Comparison of ENCODE assay signal across 9 cellular contexts in the genomic region with DNA sequence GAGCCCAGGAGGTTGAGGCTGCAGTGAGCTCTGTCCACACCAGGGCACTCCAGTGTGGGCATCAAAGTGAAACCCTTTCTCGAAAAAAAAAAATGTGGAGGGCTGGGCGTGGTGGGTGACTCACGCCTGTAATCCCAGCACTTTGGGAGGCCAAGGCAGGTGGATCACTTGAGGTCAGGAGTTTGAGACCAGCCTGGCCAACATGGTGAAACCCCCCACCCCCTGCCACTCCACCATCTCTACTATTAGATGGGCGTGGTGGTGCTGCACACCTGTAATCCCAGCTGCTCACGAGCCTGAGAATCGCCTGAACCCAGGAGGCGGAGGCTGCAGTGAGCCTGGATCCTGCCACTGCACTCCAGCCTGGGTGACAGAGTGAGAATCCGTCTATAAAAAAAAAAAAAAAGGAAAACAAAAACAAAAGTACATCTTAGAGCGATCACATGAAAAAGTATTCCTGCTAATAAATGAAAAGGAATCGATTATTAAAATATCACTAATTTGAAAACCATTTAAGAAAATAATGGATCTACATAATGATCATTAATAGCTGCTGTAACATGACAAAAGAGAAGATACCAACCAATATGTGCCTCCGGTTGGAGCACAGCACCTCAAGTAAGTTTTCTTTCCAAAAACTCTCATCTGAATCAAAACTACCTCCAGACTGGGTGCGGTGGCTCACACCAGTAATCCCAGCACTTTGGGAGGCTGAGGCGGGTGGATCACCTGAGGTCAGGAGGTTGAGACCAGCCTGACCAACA. TPM values are rescaled to one million over a fixed set of nuclear protein-coding genes. Genes with fewer than 3 reads are reported as not detected.
A peak's percentile ranks its signal among the peaks of the same experiment; 100 is the strongest.
DNase-seq lines count a peak whose midpoint lies in the region; ATAC-seq and TF ChIP-seq lines count a peak whose summit lies in the region.
"Had no signal": no experiment of that assay in that cellular context is flagged by ENCODE, and none has a peak within 500 bp of the region (broad histone marks: within the 10 kb centered on the region; RNA-seq: fewer than 3 reads in every experiment).

No MANE protein-coding gene starts in this region.

- H3K9ac ChIP-seq in iPS-18a (ENCODE audit: low read length): no peak overlapping the region

- no peak for ATAC-seq in omental fat pad (ENCODE audit: low FRiP score)

- H3K4me1 ChIP-seq in iPS-18a (ENCODE audit: control insufficient read depth, low read depth, low read length): peaks cover 53% of the 10 kb centered on the region
- peaks cover 29 to 76% (median 63%) of the 10 kb centered on the region in 4 donors for H3K4me1 ChIP-seq in transverse colon

- TF ChIP-seq EP300 in transverse colon (IDR thresholded peaks at IDR 0.05; ENCODE audit: low read depth): no peak

- in situ Hi-C loops in transverse colon (cut with MboI; ENCODE audit: low pct_ligation_motif_present in 1 of 4, low pct_unique_long_range_greater_than_20kb in 1 of 4, low sequenced_read_pairs in 3 of 4): no loop called here

- no peak for DNase-seq in activated naive CD4-positive, alpha-beta T cell treated with anti-CD3 and anti-CD28 coated beads, Interleukin-2, amount 10 ng/mL, durations not matched to agents 7 days and 5 days
- DNase-seq in activated naive CD4-positive, alpha-beta T cell (lab: John Stamatoyannopoulos, UW): no peak
- no peak for DNase-seq in RWPE1 (ENCODE audit: low spot score)
- no peak for DNase-seq in transverse colon
- DNase-seq in AG08395 (ENCODE audit: low spot score): no peak
- DNase-seq in GM20000 (ENCODE audit: low spot score): no peak
- no peak for DNase-seq in omental fat pad (ENCODE audit: low spot score)

- no peaks in the 10 kb centered on the region for H3K27me3 ChIP-seq in iPS-18a (ENCODE audit: control insufficient read depth, insufficient read depth, low read length)
- no peaks in the 10 kb centered on the region for H3K27me3 ChIP-seq in transverse colon

- TF ChIP-seq POLR2A in transverse colon (IDR thresholded peaks at IDR 0.05): no peak

- H3K4me3 Mint-ChIP-seq in activated naive CD4-positive, alpha-beta T cell treated with anti-CD3 and anti-CD28 coated beads, Interleukin-2, amount 10 ng/mL, durations not matched to agents 7 days and 5 days: peak overlapping the region; percentile 99

- H3K27ac ChIP-seq in RWPE1 (peak overlapping the region; percentile 68), iPS-18a (ENCODE audit: low read length) (peak overlapping the region; percentile 16), transverse colon (peak overlapping the region; percentile 55 to 100 (median 100))

- H3K4me3 ChIP-seq in iPS-18a (ENCODE audit: low read length): peak overlapping the region; percentile 21
- peak overlapping the region in 1 of 4 donors; percentile 80 for H3K4me3 ChIP-seq in transverse colon

- H3K36me3 ChIP-seq in iPS-18a (ENCODE audit: control insufficient read depth, low read depth, low read length) (peaks cover 14% of the 10 kb centered on the region), transverse colon (peaks cover 0 to 5% (median 0%) of the 10 kb centered on the region in 4 donors)

- intact Hi-C loops in transverse colon (cut with DNase I; ENCODE audit: low total_unique reads): no loop called here

- TF ChIP-seq CTCF in RWPE1 (conservative IDR thresholded peaks at IDR 0.05; ENCODE audit: low read depth): no peak
- TF ChIP-seq CTCF in transverse colon (IDR thresholded peaks at IDR 0.05): no peak
- no peak for TF ChIP-seq CTCF in GM20000 (IDR thresholded peaks at IDR 0.05; ENCODE audit: extremely low read depth, missing control alignments)
- no peak for TF ChIP-seq CTCF in omental fat pad (IDR thresholded peaks at IDR 0.05)

- H3K27me3 Mint-ChIP-seq in activated naive CD4-positive, alpha-beta T cell treated with anti-CD3 and anti-CD28 coated beads, Interleukin-2, amount 10 ng/mL, durations not matched to agents 7 days and 5 days: no peaks in the 10 kb centered on the region

- no peaks in the 10 kb centered on the region for H3K9me3 ChIP-seq in iPS-18a (ENCODE audit: control insufficient read depth, low read depth, low read length)
- no peaks in the 10 kb centered on the region for H3K9me3 ChIP-seq in transverse colon

- 47 to 48% methylated on average over 6 to 13 of the region's 13 CpGs for WGBS in transverse colon (ENCODE audit: low coverage in 1 of 2), 2 donors

- H3K4me1 Mint-ChIP-seq in activated naive CD4-positive, alpha-beta T cell treated with anti-CD3 and anti-CD28 coated beads, Interleukin-2, amount 10 ng/mL, durations not matched to agents 7 days and 5 days: peaks cover 55% of the 10 kb centered on the region

- H3K36me3 Mint-ChIP-seq in activated naive CD4-positive, alpha-beta T cell treated with anti-CD3 and anti-CD28 coated beads, Interleukin-2, amount 10 ng/mL, durations not matched to agents 7 days and 5 days: peaks cover 65% of the 10 kb centered on the region

- POLR2A ChIA-PET in RWPE1 (lab: Yijun Ruan, JAX; ENCODE audit: low non-redundant PET): no interaction called here

- H3K9me3 Mint-ChIP-seq in activated naive CD4-positive, alpha-beta T cell treated with anti-CD3 and anti-CD28 coated beads, Interleukin-2, amount 10 ng/mL, durations not matched to agents 7 days and 5 days: no peaks in the 10 kb centered on the region

- H3K27ac Mint-ChIP-seq in activated naive CD4-positive, alpha-beta T cell treated with anti-CD3 and anti-CD28 coated beads, Interleukin-2, amount 10 ng/mL, durations not matched to agents 7 days and 5 days: peak overlapping the region; percentile 92

- CTCF ChIA-PET in activated naive CD4-positive, alpha-beta T cell treated with anti-CD3 and anti-CD28 coated beads, Interleukin-2, amount 10 ng/mL, durations not matched to agents 7 days and 5 days (lab: Charles Lee): no interaction called here
- CTCF ChIA-PET in RWPE1 (lab: Yijun Ruan, JAX): interaction anchor here (0.7 kb wide), 1 partner anchor 11 kb away, joined by 5 read pairs; no protein-coding TSS in a partner anchor

RNA-seq across cellular contexts. Expression of gene HNRNPF, which starts 4.9 kb away (rescaled TPM):
- total RNA-seq in transverse colon: 100 to 1,000 TPM; 127 to 171 (median 155) TPM
- total RNA-seq in omental fat pad: 100 to 1,000 TPM; 140 to 345 (median 164) TPM

RNA-seq across cellular contexts. Expression of gene FXYD4, which starts 32.7 kb away (rescaled TPM):
- not detected for total RNA-seq in transverse colon
- not detected for total RNA-seq in omental fat pad
- total RNA-seq: skeletal muscle tissue had no signal

RNA-seq across cellular contexts. Expression of gene ZNF487, which starts 32.8 kb away (rescaled TPM):
- total RNA-seq in transverse colon (10 to 100 TPM in 1 of 4 donors, 1 to 10 TPM in 3; 6.3 to 15.0 (median 7.9) TPM), omental fat pad (1 to 10 TPM; 3.7 to 9.2 (median 6.8) TPM)

Comparison
In these comparisons a context has a peak if more than half of its experiments do, and no peak if none do; other contexts are left out.
1. H3K27ac ChIP-seq: peak in every context shown above with its lines; median percentile 100 in transverse colon; 68 in RWPE1; 16 in iPS-18a.